ENCODE assay signal across 1 cellular context in the genomic region with DNA sequence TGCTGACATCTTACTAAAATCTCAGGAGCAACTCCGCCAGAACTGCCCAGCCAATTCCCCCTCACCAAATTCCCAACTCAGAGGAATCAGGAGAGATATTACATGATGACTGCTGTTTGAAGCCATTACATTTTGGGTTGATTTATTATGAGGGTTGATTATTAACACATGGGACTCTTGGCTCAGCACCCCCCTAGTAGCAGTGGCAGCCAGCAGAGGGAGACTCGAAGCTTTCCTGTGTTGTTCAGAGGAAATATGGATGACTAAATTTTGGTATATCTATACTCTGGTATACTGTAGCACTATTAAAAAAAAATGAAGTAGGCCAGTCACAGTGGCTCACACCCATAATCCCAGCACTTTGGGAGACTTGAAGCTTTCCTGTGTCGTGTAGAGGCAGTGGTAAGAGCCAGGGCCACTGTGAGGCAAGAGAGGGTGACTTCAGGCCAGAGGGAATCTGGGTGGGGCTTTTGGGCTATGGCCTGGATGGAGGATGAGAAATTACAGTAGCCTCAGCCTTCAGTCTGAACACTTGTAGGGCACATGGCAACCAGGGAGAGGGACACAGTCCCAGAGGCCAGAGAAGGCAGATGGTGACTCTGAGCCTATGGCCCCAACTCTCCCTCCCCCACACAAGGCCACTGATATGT.
TF ChIP-seq lines count a peak whose summit lies in the region.

No MANE protein-coding gene starts in this region.

TF ChIP-seq in IMR-90, 13 proteins besides CTCF, POLR2A, EP300 and RAD21:
- TF ChIP-seq NFE2L2 (IDR thresholded peaks at IDR 0.05; ENCODE audit: low read depth, low read length): no peak
- TF ChIP-seq MAZ (IDR thresholded peaks at IDR 0.05; ENCODE audit: borderline replicate concordance, low read depth, low read length): no peak
- TF ChIP-seq, protein P1, sequence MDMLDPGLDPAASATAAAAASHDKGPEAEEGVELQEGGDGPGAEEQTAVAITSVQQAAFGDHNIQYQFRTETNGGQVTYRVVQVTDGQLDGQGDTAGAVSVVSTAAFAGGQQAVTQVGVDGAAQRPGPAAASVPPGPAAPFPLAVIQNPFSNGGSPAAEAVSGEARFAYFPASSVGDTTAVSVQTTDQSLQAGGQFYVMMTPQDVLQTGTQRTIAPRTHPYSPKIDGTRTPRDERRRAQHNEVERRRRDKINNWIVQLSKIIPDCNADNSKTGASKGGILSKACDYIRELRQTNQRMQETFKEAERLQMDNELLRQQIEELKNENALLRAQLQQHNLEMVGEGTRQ (IDR thresholded peaks at IDR 0.05; ENCODE audit: low read depth, low read length): no peak
- peak; percentile 42; the same call in 1 of the 2 replicates for TF ChIP-seq SMC3 (IDR thresholded peaks at IDR 0.05; ENCODE audit: low read depth, low read length)
- TF ChIP-seq RFX5 (IDR thresholded peaks at IDR 0.05; ENCODE audit: low read depth, low read length): no peak
- no peak for TF ChIP-seq MAFK (IDR thresholded peaks at IDR 0.05; ENCODE audit: low read depth, low read length)
TF ChIP-seq in IMR-90: peak in this region for 1.
